In the genomic region with DNA sequence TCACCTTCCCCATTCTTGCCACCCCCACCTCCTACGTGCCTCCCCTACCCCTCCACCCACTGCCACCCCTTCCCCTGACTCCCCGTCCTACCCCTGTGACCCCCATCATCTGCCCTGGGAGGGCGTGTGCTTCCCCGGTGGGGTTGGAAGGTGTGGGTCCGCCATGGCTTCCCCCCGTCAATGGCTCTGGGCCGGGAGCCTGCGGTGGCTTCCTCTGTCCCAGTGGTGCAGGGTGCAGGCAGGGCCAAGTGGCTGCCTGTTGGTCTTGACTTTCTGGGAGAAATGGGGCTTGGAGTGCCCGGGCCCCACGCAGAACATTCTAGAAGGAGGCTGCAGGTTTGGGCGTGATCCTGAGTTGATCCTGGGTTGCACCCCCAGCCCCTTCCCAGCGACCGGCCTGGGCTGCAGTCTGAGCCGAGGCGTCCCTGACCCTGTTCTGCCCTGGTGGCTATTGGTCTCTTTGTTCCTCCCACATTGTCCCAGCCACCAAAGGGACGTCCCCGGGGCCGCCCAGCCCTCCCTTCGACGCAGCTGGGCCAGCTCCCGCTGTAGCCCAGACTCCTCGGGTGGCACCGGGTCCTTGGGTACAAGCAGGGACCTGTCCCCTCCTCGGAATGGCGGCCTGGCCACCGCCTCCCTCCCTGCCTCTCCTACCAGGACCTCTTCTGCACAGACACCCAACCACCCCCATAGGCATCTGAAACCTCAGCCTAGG, we compare ENCODE assay signal across 1 cellular context.
TF ChIP-seq lines count a peak whose summit lies in the region.

No MANE protein-coding gene starts in this region.

TF ChIP-seq in HepG2, 621 proteins besides CTCF, POLR2A, EP300 and RAD21:
- TF ChIP-seq AGO2 (optimal IDR thresholded peaks at IDR 0.05; ENCODE audit: low read depth, low read length): peak; percentile 36
- no peak for TF ChIP-seq NFYC (CRISPR knock-in tag; IDR thresholded peaks at IDR 0.05)
- peak; percentile 47 for TF ChIP-seq RBM22 (optimal IDR thresholded peaks at IDR 0.05; ENCODE audit: low read length)
